In the genomic region with DNA sequence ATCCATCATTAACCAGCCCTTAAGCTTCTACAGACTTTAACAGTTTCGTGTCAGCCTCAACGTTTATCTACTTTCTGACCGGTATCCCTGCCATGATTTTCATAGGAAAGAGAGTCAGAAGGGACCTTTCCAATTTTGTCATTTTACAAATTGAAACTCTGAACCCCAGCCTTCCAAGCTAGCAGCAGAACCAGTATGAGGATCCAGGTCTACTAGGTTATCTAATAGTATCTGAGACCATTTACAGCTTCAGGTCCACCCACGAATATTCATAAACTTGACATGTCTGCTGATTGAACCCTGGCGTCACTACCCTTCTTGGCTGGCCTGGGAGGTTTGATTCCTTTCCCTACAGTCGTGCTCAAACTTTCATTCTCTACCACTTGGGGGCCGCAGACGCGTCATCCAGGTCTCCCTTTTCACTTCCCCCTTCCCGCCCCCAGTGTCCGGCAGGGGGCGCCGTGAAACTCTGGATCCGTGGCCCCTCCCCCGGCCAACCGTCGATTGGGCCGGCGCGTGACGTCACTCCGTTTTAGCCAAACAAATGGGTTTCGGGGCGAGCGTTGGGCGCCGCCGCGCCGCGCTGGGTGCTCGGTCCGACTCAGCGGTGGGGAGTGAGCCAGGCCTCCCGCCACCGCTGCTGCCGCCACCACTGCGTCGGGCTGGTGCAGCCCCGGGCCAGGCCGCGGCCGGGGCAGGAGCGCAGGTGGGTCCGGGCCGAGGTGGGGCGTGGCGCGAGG, we compare ENCODE assay signal across 1 cellular context.
TF ChIP-seq lines count a peak whose summit lies in the region.

A gene with protein sequence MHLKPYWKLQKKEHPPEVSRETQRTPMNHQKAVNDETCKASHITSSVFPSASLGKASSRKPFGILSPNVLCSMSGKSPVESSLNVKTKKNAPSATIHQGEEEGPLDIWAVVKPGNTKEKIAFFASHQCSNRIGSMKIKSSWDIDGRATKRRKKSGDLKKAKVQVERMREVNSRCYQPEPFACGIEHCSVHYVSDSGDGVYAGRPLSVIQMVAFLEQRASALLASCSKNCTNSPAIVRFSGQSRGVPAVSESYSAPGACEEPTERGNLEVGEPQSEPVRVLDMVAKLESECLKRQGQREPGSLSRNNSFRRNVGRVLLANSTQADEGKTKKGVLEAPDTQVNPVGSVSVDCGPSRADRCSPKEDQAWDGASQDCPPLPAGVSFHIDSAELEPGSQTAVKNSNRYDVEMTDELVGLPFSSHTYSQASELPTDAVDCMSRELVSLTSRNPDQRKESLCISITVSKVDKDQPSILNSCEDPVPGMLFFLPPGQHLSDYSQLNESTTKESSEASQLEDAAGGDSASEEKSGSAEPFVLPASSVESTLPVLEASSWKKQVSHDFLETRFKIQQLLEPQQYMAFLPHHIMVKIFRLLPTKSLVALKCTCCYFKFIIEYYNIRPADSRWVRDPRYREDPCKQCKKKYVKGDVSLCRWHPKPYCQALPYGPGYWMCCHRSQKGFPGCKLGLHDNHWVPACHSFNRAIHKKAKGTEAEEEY (plus strand): TSS at position 590 of the 740 bp plus-strand sequence. CDS start 78,970 bp downstream, outside the sequence.

TF ChIP-seq in HepG2, 621 proteins besides CTCF, POLR2A, EP300 and RAD21 (continued from another document and continues in another):
- TF ChIP-seq, protein P1, sequence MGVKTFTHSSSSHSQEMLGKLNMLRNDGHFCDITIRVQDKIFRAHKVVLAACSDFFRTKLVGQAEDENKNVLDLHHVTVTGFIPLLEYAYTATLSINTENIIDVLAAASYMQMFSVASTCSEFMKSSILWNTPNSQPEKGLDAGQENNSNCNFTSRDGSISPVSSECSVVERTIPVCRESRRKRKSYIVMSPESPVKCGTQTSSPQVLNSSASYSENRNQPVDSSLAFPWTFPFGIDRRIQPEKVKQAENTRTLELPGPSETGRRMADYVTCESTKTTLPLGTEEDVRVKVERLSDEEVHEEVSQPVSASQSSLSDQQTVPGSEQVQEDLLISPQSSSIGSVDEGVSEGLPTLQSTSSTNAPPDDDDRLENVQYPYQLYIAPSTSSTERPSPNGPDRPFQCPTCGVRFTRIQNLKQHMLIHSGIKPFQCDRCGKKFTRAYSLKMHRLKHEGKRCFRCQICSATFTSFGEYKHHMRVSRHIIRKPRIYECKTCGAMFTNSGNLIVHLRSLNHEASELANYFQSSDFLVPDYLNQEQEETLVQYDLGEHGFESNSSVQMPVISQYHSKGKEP (CRISPR knock-in tag; IDR thresholded peaks at IDR 0.05) = no peak
- TF ChIP-seq, protein P2, sequence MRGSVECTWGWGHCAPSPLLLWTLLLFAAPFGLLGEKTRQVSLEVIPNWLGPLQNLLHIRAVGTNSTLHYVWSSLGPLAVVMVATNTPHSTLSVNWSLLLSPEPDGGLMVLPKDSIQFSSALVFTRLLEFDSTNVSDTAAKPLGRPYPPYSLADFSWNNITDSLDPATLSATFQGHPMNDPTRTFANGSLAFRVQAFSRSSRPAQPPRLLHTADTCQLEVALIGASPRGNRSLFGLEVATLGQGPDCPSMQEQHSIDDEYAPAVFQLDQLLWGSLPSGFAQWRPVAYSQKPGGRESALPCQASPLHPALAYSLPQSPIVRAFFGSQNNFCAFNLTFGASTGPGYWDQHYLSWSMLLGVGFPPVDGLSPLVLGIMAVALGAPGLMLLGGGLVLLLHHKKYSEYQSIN (CRISPR knock-in tag; IDR thresholded peaks at IDR 0.05; ENCODE audit: borderline replicate concordance) = no peak
- no peak for TF ChIP-seq SMYD3 (CRISPR knock-in tag; IDR thresholded peaks at IDR 0.05)
- TF ChIP-seq ZSCAN25 (CRISPR knock-in tag; IDR thresholded peaks at IDR 0.05) = peak; percentile 69; the same call in 1 of the 2 replicates
- TF ChIP-seq ZFP1 (CRISPR knock-in tag; IDR thresholded peaks at IDR 0.05) = no peak
- TF ChIP-seq, protein P3, sequence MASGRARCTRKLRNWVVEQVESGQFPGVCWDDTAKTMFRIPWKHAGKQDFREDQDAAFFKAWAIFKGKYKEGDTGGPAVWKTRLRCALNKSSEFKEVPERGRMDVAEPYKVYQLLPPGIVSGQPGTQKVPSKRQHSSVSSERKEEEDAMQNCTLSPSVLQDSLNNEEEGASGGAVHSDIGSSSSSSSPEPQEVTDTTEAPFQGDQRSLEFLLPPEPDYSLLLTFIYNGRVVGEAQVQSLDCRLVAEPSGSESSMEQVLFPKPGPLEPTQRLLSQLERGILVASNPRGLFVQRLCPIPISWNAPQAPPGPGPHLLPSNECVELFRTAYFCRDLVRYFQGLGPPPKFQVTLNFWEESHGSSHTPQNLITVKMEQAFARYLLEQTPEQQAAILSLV (CRISPR knock-in tag; IDR thresholded peaks at IDR 0.05; ENCODE audit: borderline replicate concordance) = peak; percentile 42; the same call in 1 of the 2 replicates
- TF ChIP-seq ZNF614 (CRISPR knock-in tag; IDR thresholded peaks at IDR 0.05; ENCODE audit: borderline replicate concordance) = peak; percentile 62; the same call in 1 of the 2 replicates
- TF ChIP-seq GABPA (IDR thresholded peaks at IDR 0.05; ENCODE audit: low read depth, low read length) = no peak
- peak; percentile 59 for TF ChIP-seq GABPA (CRISPR knock-in tag; IDR thresholded peaks at IDR 0.05; ENCODE audit: low read depth)
- TF ChIP-seq, protein P4, sequence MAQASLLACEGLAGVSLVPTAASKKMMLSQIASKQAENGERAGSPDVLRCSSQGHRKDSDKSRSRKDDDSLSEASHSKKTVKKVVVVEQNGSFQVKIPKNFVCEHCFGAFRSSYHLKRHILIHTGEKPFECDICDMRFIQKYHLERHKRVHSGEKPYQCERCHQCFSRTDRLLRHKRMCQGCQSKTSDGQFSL (CRISPR knock-in tag; IDR thresholded peaks at IDR 0.05) = no peak
- peak; percentile 80 for TF ChIP-seq FOSL2 (CRISPR knock-in tag; IDR thresholded peaks at IDR 0.05)
- peak; percentile 86 for TF ChIP-seq ZFX (CRISPR knock-in tag; IDR thresholded peaks at IDR 0.05; ENCODE audit: low read depth)
- peak; percentile 44; the same call in 1 of the 2 replicates for TF ChIP-seq ZNF430 (CRISPR knock-in tag; IDR thresholded peaks at IDR 0.05)
- TF ChIP-seq JUNB (CRISPR knock-in tag; IDR thresholded peaks at IDR 0.05; ENCODE audit: borderline replicate concordance) = no peak
- TF ChIP-seq ZNF567 (CRISPR knock-in tag; IDR thresholded peaks at IDR 0.05; ENCODE audit: borderline replicate concordance) = no peak
- TF ChIP-seq ZNF546 (CRISPR knock-in tag; conservative IDR thresholded peaks at IDR 0.05) = no peak; the same call in 1 of the 2 replicates
- TF ChIP-seq, protein P5, sequence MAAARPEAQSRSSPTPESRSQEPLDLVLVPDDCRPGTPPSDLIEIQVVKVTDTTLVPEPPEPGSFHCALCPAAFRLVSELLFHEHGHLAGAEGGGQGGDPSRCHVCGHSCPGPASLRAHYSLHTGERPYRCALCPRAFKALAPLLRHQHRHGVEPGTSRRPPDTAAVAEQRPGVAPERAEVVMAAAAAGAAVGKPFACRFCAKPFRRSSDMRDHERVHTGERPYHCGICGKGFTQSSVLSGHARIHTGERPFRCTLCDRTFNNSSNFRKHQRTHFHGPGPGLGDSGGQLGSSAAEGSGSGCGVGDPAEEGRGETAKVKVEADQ (CRISPR knock-in tag; IDR thresholded peaks at IDR 0.05; ENCODE audit: borderline replicate concordance) = no peak
- TF ChIP-seq, protein P6, sequence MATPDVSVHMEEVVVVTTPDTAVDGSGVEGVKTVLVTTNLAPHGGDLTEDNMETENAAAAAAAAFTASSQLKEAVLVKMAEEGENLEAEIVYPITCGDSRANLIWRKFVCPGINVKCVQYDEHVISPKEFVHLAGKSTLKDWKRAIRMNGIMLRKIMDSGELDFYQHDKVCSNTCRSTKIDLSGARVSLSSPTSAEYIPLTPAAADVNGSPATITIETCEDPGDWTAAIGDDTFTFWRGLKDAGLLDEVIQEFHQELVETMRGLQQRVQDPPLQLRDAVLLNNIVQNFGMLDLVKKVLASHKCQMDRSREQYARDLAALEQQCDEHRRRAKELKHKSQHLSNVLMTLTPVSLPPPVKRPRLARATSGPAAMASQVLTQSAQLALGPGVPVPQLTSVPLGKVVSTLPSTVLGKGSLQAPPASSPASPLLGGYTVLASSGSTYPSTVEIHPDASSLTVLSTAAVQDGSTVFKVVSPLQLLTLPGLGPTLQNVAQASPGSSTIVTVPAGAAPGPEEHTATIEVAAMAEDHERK (CRISPR knock-in tag; IDR thresholded peaks at IDR 0.05; ENCODE audit: low read depth) = peak; percentile 49; the same call in 1 of the 2 replicates
- TF ChIP-seq JARID2 (CRISPR knock-in tag; IDR thresholded peaks at IDR 0.05; ENCODE audit: insufficient replicate concordance) = no peak
- peak; percentile 77 for TF ChIP-seq SAP130 (CRISPR knock-in tag; IDR thresholded peaks at IDR 0.05; ENCODE audit: low read depth)
- no peak for TF ChIP-seq ZNF10 (CRISPR knock-in tag; IDR thresholded peaks at IDR 0.05; ENCODE audit: borderline replicate concordance, low read depth)
- TF ChIP-seq MIER3 (CRISPR knock-in tag; IDR thresholded peaks at IDR 0.05; ENCODE audit: borderline replicate concordance) = peak; percentile 79; the same call in 1 of the 2 replicates
- no peak for TF ChIP-seq SP140L (CRISPR knock-in tag; IDR thresholded peaks at IDR 0.05; ENCODE audit: borderline replicate concordance)
- no peak for TF ChIP-seq SOX6 (IDR thresholded peaks at IDR 0.05)
- TF ChIP-seq SOX6 (CRISPR knock-in tag; IDR thresholded peaks at IDR 0.05) = peak; percentile 47
- TF ChIP-seq REXO4 (CRISPR knock-in tag; IDR thresholded peaks at IDR 0.05; ENCODE audit: borderline replicate concordance) = no peak
- TF ChIP-seq, protein P7, sequence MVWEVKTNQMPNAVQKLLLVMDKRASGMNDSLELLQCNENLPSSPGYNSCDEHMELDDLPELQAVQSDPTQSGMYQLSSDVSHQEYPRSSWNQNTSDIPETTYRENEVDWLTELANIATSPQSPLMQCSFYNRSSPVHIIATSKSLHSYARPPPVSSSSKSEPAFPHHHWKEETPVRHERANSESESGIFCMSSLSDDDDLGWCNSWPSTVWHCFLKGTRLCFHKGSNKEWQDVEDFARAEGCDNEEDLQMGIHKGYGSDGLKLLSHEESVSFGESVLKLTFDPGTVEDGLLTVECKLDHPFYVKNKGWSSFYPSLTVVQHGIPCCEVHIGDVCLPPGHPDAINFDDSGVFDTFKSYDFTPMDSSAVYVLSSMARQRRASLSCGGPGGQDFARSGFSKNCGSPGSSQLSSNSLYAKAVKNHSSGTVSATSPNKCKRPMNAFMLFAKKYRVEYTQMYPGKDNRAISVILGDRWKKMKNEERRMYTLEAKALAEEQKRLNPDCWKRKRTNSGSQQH (CRISPR knock-in tag; IDR thresholded peaks at IDR 0.05; ENCODE audit: low read depth) = no peak; the same call in 1 of the 2 replicates
- peak; percentile 4 for TF ChIP-seq AGO1 (IDR thresholded peaks at IDR 0.05; ENCODE audit: low read depth, low read length, poor library complexity, severe bottlenecking)
- peak; percentile 71; the same call in 1 of the 2 replicates for TF ChIP-seq ZBTB38 (CRISPR knock-in tag; IDR thresholded peaks at IDR 0.05)
- no peak; the same call in 1 of the 2 replicates for TF ChIP-seq KDM5B (CRISPR knock-in tag; IDR thresholded peaks at IDR 0.05; ENCODE audit: borderline replicate concordance)
- TF ChIP-seq, protein P8, sequence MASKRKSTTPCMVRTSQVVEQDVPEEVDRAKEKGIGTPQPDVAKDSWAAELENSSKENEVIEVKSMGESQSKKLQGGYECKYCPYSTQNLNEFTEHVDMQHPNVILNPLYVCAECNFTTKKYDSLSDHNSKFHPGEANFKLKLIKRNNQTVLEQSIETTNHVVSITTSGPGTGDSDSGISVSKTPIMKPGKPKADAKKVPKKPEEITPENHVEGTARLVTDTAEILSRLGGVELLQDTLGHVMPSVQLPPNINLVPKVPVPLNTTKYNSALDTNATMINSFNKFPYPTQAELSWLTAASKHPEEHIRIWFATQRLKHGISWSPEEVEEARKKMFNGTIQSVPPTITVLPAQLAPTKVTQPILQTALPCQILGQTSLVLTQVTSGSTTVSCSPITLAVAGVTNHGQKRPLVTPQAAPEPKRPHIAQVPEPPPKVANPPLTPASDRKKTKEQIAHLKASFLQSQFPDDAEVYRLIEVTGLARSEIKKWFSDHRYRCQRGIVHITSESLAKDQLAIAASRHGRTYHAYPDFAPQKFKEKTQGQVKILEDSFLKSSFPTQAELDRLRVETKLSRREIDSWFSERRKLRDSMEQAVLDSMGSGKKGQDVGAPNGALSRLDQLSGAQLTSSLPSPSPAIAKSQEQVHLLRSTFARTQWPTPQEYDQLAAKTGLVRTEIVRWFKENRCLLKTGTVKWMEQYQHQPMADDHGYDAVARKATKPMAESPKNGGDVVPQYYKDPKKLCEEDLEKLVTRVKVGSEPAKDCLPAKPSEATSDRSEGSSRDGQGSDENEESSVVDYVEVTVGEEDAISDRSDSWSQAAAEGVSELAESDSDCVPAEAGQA (IDR thresholded peaks at IDR 0.05; ENCODE audit: low read depth) = peak; percentile 89
- TF ChIP-seq, protein P8 (CRISPR knock-in tag; IDR thresholded peaks at IDR 0.05; ENCODE audit: borderline replicate concordance) = no peak
- TF ChIP-seq, protein P9, sequence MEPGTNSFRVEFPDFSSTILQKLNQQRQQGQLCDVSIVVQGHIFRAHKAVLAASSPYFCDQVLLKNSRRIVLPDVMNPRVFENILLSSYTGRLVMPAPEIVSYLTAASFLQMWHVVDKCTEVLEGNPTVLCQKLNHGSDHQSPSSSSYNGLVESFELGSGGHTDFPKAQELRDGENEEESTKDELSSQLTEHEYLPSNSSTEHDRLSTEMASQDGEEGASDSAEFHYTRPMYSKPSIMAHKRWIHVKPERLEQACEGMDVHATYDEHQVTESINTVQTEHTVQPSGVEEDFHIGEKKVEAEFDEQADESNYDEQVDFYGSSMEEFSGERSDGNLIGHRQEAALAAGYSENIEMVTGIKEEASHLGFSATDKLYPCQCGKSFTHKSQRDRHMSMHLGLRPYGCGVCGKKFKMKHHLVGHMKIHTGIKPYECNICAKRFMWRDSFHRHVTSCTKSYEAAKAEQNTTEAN (CRISPR knock-in tag; conservative IDR thresholded peaks at IDR 0.05) = no peak
- 0 out of 2 replicates have a peak, but pooled peaks have one; percentile 39 for TF ChIP-seq ZNF44 (CRISPR knock-in tag; IDR thresholded peaks at IDR 0.05)
- TF ChIP-seq SRSF9 (IDR thresholded peaks at IDR 0.05; ENCODE audit: borderline replicate concordance, insufficient read depth, low read depth, low read length, poor library complexity, severe bottlenecking) = no peak
